In the genomic region with DNA sequence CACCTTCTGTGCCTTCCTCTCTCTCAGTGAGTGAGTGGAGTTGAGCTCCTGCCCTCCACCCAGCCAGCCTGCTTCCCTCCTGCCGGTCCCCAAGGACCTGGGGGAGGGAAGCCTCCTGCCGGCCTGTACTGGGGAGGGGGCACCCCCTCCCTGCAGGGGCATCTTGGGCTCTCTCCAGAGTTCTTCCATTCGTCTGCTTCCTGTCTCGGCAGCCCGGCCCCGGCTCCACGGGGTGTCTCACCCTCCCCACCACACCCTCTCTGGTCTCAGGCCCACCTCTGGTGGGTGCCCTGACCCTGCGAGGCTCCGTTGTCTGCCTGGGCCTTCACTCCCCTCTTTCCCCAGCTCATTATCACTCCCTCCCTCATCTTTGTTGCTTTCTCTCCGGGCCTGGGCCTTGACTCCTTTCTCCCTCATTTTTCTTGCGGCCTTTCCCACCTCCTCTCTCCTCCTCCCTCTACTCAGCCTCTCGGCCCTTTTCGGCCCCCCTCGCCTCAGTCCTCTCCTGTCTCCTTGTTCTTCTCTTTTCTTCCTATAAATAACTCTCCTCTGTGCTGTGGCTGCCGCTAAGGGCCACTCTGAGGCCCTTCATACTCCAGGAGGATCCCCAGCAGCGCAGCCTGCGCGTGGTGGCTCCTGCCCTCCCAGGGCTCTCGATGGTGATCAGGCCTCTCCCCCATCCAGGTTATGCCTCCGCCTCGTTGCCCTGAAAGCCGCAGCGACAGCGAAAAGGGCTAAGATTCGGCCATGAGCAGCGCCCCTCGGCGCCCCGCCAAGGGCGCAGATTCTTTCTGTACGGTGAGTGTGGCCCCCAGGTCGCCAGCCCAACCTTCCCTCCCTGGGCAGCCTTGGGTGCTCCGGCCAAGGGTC, we compare ENCODE assay signal across 9 cellular contexts. TPM values are rescaled to one million over a fixed set of nuclear protein-coding genes. Genes with fewer than 3 reads are reported as not detected.
DNase-seq lines count a peak whose midpoint lies in the region; ATAC-seq and TF ChIP-seq lines count a peak whose summit lies in the region.
"Had no signal": no experiment of that assay in that cellular context is flagged by ENCODE, and none has a peak within 500 bp of the region (broad histone marks: within the 10 kb centered on the region; RNA-seq: fewer than 3 reads in every experiment).

No MANE protein-coding gene starts in this region.

- H3K27me3 ChIP-seq in BLaER1 treated with 17β-estradiol and CSF1 and Interleukin-3, amounts not matched to agents 10 nM and 100 nM = no peaks in the 10 kb centered on the region
- no peaks in the 10 kb centered on the region for H3K27me3 ChIP-seq in Karpas-422 (ENCODE audit: low read length)
- no peaks in the 10 kb centered on the region for H3K27me3 ChIP-seq in foreskin keratinocyte

- DNase-seq in Karpas-422 (no peak), cardiac fibroblast (ENCODE audit: low read depth in 2 of 2) (peak in 1 of 2 donors; percentile 28), NCI-H1048 (lab: John Stamatoyannopoulos, UW) (no peak), mucosa of descending colon (no peak), foreskin keratinocyte (no peak), HT-29 (ENCODE audit: low spot score) (no peak)
- no peak for DNase-seq in natural killer cell treated with Interleukin-12 subunit alpha and Interleukin-12 subunit beta and Interleukin-15 and Interleukin-18, amount 100 ng/mL, for 72 hours (ENCODE audit: low spot score)
- DNase-seq: T-helper 9 cell had no signal

- peak overlapping the region; percentile 76 to 97 (median 88) for H3K4me3 ChIP-seq in BLaER1 treated with 17β-estradiol and CSF1 and Interleukin-3, amounts not matched to agents 10 nM and 100 nM
- peak overlapping the region; percentile 87 for H3K4me3 ChIP-seq in Karpas-422 (ENCODE audit: low read length)
- H3K4me3 ChIP-seq in cardiac fibroblast (replicated peaks in 1 of 2; ENCODE audit: low read depth in 2 of 2, low read length in 2 of 2) = peak overlapping the region; percentile 69 to 80
- no peak overlapping the region for H3K4me3 ChIP-seq in mucosa of descending colon

- TF ChIP-seq CTCF in cardiac fibroblast (IDR thresholded peaks at IDR 0.05; ENCODE audit: low read depth, low read length) (no peak), mucosa of descending colon (IDR thresholded peaks at IDR 0.05) (no peak), foreskin keratinocyte (conservative IDR thresholded peaks at IDR 0.05) (no peak)

- peaks cover 36 to 44% (median 41%) of the 10 kb centered on the region in 10 experiments for H3K4me1 ChIP-seq in BLaER1 treated with 17β-estradiol and CSF1 and Interleukin-3, amounts not matched to agents 10 nM and 100 nM
- H3K4me1 ChIP-seq in Karpas-422 (ENCODE audit: low read length) (peaks cover 30% of the 10 kb centered on the region), mucosa of descending colon (ENCODE audit: low read depth) (peaks cover 36% of the 10 kb centered on the region), foreskin keratinocyte (no peaks in the 10 kb centered on the region)

- no peaks in the 10 kb centered on the region for H3K36me3 Mint-ChIP-seq in natural killer cell treated with Interleukin-12 subunit alpha and Interleukin-12 subunit beta and Interleukin-15 and Interleukin-18, amount 100 ng/mL, for 72 hours

- peaks cover 28% of the 10 kb centered on the region in 2 donors for H3K4me1 Mint-ChIP-seq in natural killer cell treated with Interleukin-12 subunit alpha and Interleukin-12 subunit beta and Interleukin-15 and Interleukin-18, amount 100 ng/mL, for 72 hours (ENCODE audit: low read depth in 2 of 2)

- H3K4me3 Mint-ChIP-seq in natural killer cell treated with Interleukin-12 subunit alpha and Interleukin-12 subunit beta and Interleukin-15 and Interleukin-18, amount 100 ng/mL, for 72 hours = peak overlapping the region; percentile 93

- H3K27ac Mint-ChIP-seq in natural killer cell treated with Interleukin-12 subunit alpha and Interleukin-12 subunit beta and Interleukin-15 and Interleukin-18, amount 100 ng/mL, for 72 hours = peak overlapping the region in 1 of 2 donors; percentile 68

- no peak overlapping the region for H2AFZ ChIP-seq in Karpas-422 (ENCODE audit: low read length)

- no peaks in the 10 kb centered on the region for H3K9me2 ChIP-seq in Karpas-422 (replicated peaks; ENCODE audit: insufficient read depth, low read length)

- no peaks in the 10 kb centered on the region for H3K9me3 ChIP-seq in BLaER1 treated with 17β-estradiol and CSF1 and Interleukin-3, amounts not matched to agents 10 nM and 100 nM (replicated peaks in 1 of 11)
- H3K9me3 ChIP-seq in Karpas-422 (ENCODE audit: low read length) (no peaks in the 10 kb centered on the region), mucosa of descending colon (no peaks in the 10 kb centered on the region)

- peaks cover 32% of the 10 kb centered on the region for H3K79me2 ChIP-seq in Karpas-422 (ENCODE audit: low read length)

- H3K27ac ChIP-seq in BLaER1 treated with 17β-estradiol and CSF1 and Interleukin-3, amounts not matched to agents 10 nM and 100 nM = peak overlapping the region; percentile 12 to 89 (median 81); a peak in 20 of 22 replicates
- H3K27ac ChIP-seq in Karpas-422 (ENCODE audit: low read length) = 0 out of 2 replicates have a peak overlapping the region, but pooled peaks have one; percentile 9
- no peak overlapping the region for H3K27ac ChIP-seq in foreskin keratinocyte

- H3K4me2 ChIP-seq in BLaER1 treated with 17β-estradiol and CSF1 and Interleukin-3, amounts not matched to agents 10 nM and 100 nM = peak overlapping the region; percentile 87 to 100 (median 97)
- H3K4me2 ChIP-seq in Karpas-422 (ENCODE audit: low read depth, low read length, poor library complexity, severe bottlenecking) = peak overlapping the region; percentile 73

- peak overlapping the region; percentile 79 to 88 (median 85) for H3K9ac ChIP-seq in BLaER1 treated with 17β-estradiol and CSF1 and Interleukin-3, amounts not matched to agents 10 nM and 100 nM
- peak overlapping the region; percentile 89 for H3K9ac ChIP-seq in Karpas-422 (ENCODE audit: low read length)

- H3K27me3 Mint-ChIP-seq in natural killer cell treated with Interleukin-12 subunit alpha and Interleukin-12 subunit beta and Interleukin-15 and Interleukin-18, amount 100 ng/mL, for 72 hours = no peaks in the 10 kb centered on the region

- no peak for ATAC-seq in natural killer cell treated with Interleukin-12 subunit alpha and Interleukin-12 subunit beta and Interleukin-15 and Interleukin-18, amount 100 ng/mL, for 72 hours
- no peak for ATAC-seq in mucosa of descending colon
- no peak for ATAC-seq in foreskin keratinocyte

- H4K20me1 ChIP-seq in BLaER1 treated with 17β-estradiol and CSF1 and Interleukin-3, amounts not matched to agents 10 nM and 100 nM = peaks cover 22 to 63% (median 41%) of the 10 kb centered on the region in 11 experiments; a peak in 20 of 22 replicates
- H4K20me1 ChIP-seq in Karpas-422 (ENCODE audit: insufficient read depth, low read depth, low read length) = 0 out of 2 replicates have a peak, but pooled peaks cover 5% of the 10 kb centered on the region

- intact Hi-C loops in mucosa of descending colon (cut with DNase I, micrococcal nuclease) = no loop called here

- H3K9me3 Mint-ChIP-seq in natural killer cell treated with Interleukin-12 subunit alpha and Interleukin-12 subunit beta and Interleukin-15 and Interleukin-18, amount 100 ng/mL, for 72 hours = no peaks in the 10 kb centered on the region

- peaks cover 26 to 48% (median 43%) of the 10 kb centered on the region in 11 experiments for H3K36me3 ChIP-seq in BLaER1 treated with 17β-estradiol and CSF1 and Interleukin-3, amounts not matched to agents 10 nM and 100 nM
- H3K36me3 ChIP-seq in Karpas-422 (ENCODE audit: insufficient read depth, low read length) (no peaks in the 10 kb centered on the region), mucosa of descending colon (ENCODE audit: low read depth) (no peaks in the 10 kb centered on the region)

RNA-seq across cellular contexts. Expression of a gene that starts 2.1 kb away (rescaled TPM):
- 35.1 and 113 TPM in 2 replicates for total RNA-seq in Karpas-422 (2014; rRNA removed; shearing (Covaris generic); ENCODE audit: low replicate concordance)
- 100 to 1,000 TPM; 117 to 195 TPM for total RNA-seq in natural killer cell treated with Interleukin-12 subunit alpha and Interleukin-12 subunit beta and Interleukin-15 and Interleukin-18, amount 100 ng/mL, for 72 hours
- 100 to 1,000 TPM in 1 of 3 donors, 10 to 100 TPM in 2; 82.2 to 168 (median 89.5) TPM for total RNA-seq in mucosa of descending colon
- 70.8 and 83.6 TPM in 2 replicates for total RNA-seq in foreskin keratinocyte
- polyA plus RNA-seq in foreskin keratinocyte = 81.1 and 86.5 TPM in 2 replicates
- total RNA-seq in HT-29 (2014; rRNA removed; shearing (Covaris generic)) = 851 and 1,005 TPM in 2 replicates

RNA-seq across cellular contexts. Expression of a gene that starts 3.8 kb away (rescaled TPM):
- 13.6 and 33.0 TPM in 2 replicates for total RNA-seq in Karpas-422 (2014; rRNA removed; shearing (Covaris generic); ENCODE audit: low replicate concordance)
- total RNA-seq in natural killer cell treated with Interleukin-12 subunit alpha and Interleukin-12 subunit beta and Interleukin-15 and Interleukin-18, amount 100 ng/mL, for 72 hours = 10 to 100 TPM; 12.5 to 16.2 TPM
- total RNA-seq in mucosa of descending colon = 10 to 100 TPM in 2 of 3 donors, 1 to 10 TPM in 1; 8.3 to 12.4 (median 11.7) TPM
- total RNA-seq in foreskin keratinocyte = 17.7 and 18.6 TPM in 2 replicates
- polyA plus RNA-seq in foreskin keratinocyte = 22.5 and 22.6 TPM in 2 replicates
- total RNA-seq in HT-29 (2014; rRNA removed; shearing (Covaris generic)) = 43.6 and 62.6 TPM in 2 replicates

RNA-seq across cellular contexts. Expression of a gene that starts 13.1 kb away (rescaled TPM):
- 4.5 and 6.2 TPM in 2 replicates for total RNA-seq in Karpas-422 (2014; rRNA removed; shearing (Covaris generic); ENCODE audit: low replicate concordance)
- total RNA-seq in natural killer cell treated with Interleukin-12 subunit alpha and Interleukin-12 subunit beta and Interleukin-15 and Interleukin-18, amount 100 ng/mL, for 72 hours = 1 to 10 TPM; 2.8 to 4.7 TPM
- 1 to 10 TPM; 1.2 to 6.5 (median 3.4) TPM for total RNA-seq in mucosa of descending colon
- total RNA-seq in foreskin keratinocyte = 0.25 and 0.95 TPM in 2 replicates
- 0.51 and 0.60 TPM in 2 replicates for polyA plus RNA-seq in foreskin keratinocyte
- 1.5 and 2.2 TPM in 2 replicates for total RNA-seq in HT-29 (2014; rRNA removed; shearing (Covaris generic))

RNA-seq across cellular contexts. Expression of a gene that starts 19.1 kb away (rescaled TPM):
- 48.8 and 127 TPM in 2 replicates for total RNA-seq in Karpas-422 (2014; rRNA removed; shearing (Covaris generic); ENCODE audit: low replicate concordance)
- 100 to 1,000 TPM in 1 of 2 donors, 10 to 100 TPM in 1; 84.4 to 131 TPM for total RNA-seq in natural killer cell treated with Interleukin-12 subunit alpha and Interleukin-12 subunit beta and Interleukin-15 and Interleukin-18, amount 100 ng/mL, for 72 hours
- total RNA-seq in mucosa of descending colon = 100 to 1,000 TPM in 1 of 3 donors, 10 to 100 TPM in 2; 78.6 to 122 (median 98.5) TPM
- total RNA-seq in foreskin keratinocyte = 49.4 and 55.2 TPM in 2 replicates
- 64.6 and 71.5 TPM in 2 replicates for polyA plus RNA-seq in foreskin keratinocyte
- total RNA-seq in HT-29 (2014; rRNA removed; shearing (Covaris generic)) = 265 and 300 TPM in 2 replicates

RNA-seq across cellular contexts. Expression of a gene that starts 21.8 kb away (rescaled TPM):
- total RNA-seq in Karpas-422 (2014; rRNA removed; shearing (Covaris generic); ENCODE audit: low replicate concordance) = 30.9 and 56.4 TPM in 2 replicates
- total RNA-seq in natural killer cell treated with Interleukin-12 subunit alpha and Interleukin-12 subunit beta and Interleukin-15 and Interleukin-18, amount 100 ng/mL, for 72 hours = 10 to 100 TPM; 65.5 to 73.1 TPM
- total RNA-seq in mucosa of descending colon (10 to 100 TPM; 54.2 to 63.7 (median 60.8) TPM), foreskin keratinocyte (38.8 and 39.7 TPM in 2 replicates)
- polyA plus RNA-seq in foreskin keratinocyte = 74.3 and 83.3 TPM in 2 replicates
- 258 and 264 TPM in 2 replicates for total RNA-seq in HT-29 (2014; rRNA removed; shearing (Covaris generic))
